33 cellular contexts compared by ENCODE assay signal in the genomic region with DNA sequence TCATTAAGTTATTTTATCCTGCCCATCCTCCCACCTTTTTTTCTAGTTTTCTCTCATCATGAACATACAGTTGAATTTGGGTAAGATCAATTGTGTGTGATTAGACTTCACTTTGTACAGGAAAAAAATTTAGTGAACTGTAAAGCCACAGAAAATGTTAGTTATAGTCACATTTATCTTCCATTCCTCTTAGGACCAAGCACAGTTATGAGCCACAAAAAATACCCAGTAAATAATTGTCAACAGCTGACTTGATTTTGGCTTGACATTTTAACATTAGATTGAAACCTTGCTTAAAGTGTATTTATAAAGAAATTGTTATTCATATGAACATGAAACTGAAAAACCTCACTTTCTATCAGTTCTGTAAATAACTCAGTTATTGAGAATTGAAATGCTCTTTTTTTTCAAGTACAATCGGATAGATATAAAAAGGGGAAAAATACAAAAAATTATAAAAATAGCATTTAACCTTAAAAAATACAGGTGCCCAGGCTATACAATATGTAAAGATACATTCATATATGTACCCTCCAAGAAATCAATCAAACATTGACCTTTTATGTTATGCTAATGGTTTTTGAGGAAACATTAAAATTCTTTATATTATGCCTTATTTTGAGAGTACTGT.
"Had no signal": no experiment of that assay in that cellular context is flagged by ENCODE, and none has a peak within 500 bp of the region (broad histone marks: within the 10 kb centered on the region; RNA-seq: fewer than 3 reads in every experiment).

No MANE protein-coding gene starts in this region.

- ATAC-seq: activated CD8-positive, alpha-beta memory T cell treated with anti-CD3 and anti-CD28 coated beads, Interleukin-2, amount 10 ng/mL, durations not matched to agents 7 days and 5 days; activated naive CD4-positive, alpha-beta T cell treated with anti-CD3 and anti-CD28 coated beads, Interleukin-2, amount 50 U/mL, for 72 hours; activated T-cell treated with anti-CD3 and anti-CD28 coated beads, Interleukin-2, amount 50 U/mL, for 72 hours; esophagus mucosa; WTC11 had no signal

- H3K36me3 Mint-ChIP-seq: activated CD8-positive, alpha-beta memory T cell treated with anti-CD3 and anti-CD28 coated beads, Interleukin-2, amount 10 ng/mL, durations not matched to agents 7 days and 5 days; activated naive CD4-positive, alpha-beta T cell treated with anti-CD3 and anti-CD28 coated beads, Interleukin-2, amount 10 ng/mL, durations not matched to agents 7 days and 5 days; activated naive CD8-positive, alpha-beta T cell treated with anti-CD3 and anti-CD28 coated beads, Interleukin-2, amount 10 ng/mL, durations not matched to agents 7 days and 5 days had no signal

- H3K27me3 Mint-ChIP-seq: activated CD4-positive, alpha-beta memory T cell treated with anti-CD3 and anti-CD28 coated beads, Interleukin-2, amount 10 ng/mL, durations not matched to agents 7 days and 5 days; activated CD4-positive, alpha-beta T cell treated with anti-CD3 and anti-CD28 coated beads, Interleukin-2, amount 10 ng/mL, durations not matched to agents 7 days and 5 days; activated CD8-positive, alpha-beta memory T cell treated with anti-CD3 and anti-CD28 coated beads, Interleukin-2, amount 10 ng/mL, durations not matched to agents 7 days and 5 days; activated naive CD4-positive, alpha-beta T cell treated with anti-CD3 and anti-CD28 coated beads, Interleukin-2, amount 10 ng/mL, durations not matched to agents 7 days and 5 days; activated naive CD8-positive, alpha-beta T cell treated with anti-CD3 and anti-CD28 coated beads, Interleukin-2, amount 10 ng/mL, durations not matched to agents 7 days and 5 days; activated T-cell treated with anti-CD3 and anti-CD28 coated beads, Interleukin-2, amount 50 U/mL, for 24 hours; brain; dendritic cell treated with granulocyte-macrophage colony-stimulating factor and Interleukin-4, amounts not matched to agents 40 ng/mL and 50 ng/mL, for 4 days had no signal

- H3K4me3 Mint-ChIP-seq: activated CD4-positive, alpha-beta memory T cell treated with anti-CD3 and anti-CD28 coated beads, Interleukin-2, amount 10 ng/mL, durations not matched to agents 7 days and 5 days; activated CD4-positive, alpha-beta T cell treated with anti-CD3 and anti-CD28 coated beads, Interleukin-2, amount 10 ng/mL, durations not matched to agents 7 days and 5 days; activated CD8-positive, alpha-beta memory T cell treated with anti-CD3 and anti-CD28 coated beads, Interleukin-2, amount 10 ng/mL, durations not matched to agents 7 days and 5 days; activated naive CD4-positive, alpha-beta T cell treated with anti-CD3 and anti-CD28 coated beads, Interleukin-2, amount 10 ng/mL, durations not matched to agents 7 days and 5 days; activated naive CD8-positive, alpha-beta T cell treated with anti-CD3 and anti-CD28 coated beads, Interleukin-2, amount 10 ng/mL, durations not matched to agents 7 days and 5 days; activated T-cell treated with anti-CD3 and anti-CD28 coated beads, Interleukin-2, amount 50 U/mL, for 24 hours; activated T-cell treated with anti-CD3 and anti-CD28 coated beads, Interleukin-2, amount 50 U/mL, for 72 hours; brain; dendritic cell treated with granulocyte-macrophage colony-stimulating factor and Interleukin-4, amounts not matched to agents 40 ng/mL and 50 ng/mL, for 4 days; endodermal cell; WTC11 had no signal

- H3K36me3 ChIP-seq: ascending aorta, breast epithelium, cardiac muscle cell had no signal

- DNase-seq: activated CD4-positive, alpha-beta memory T cell treated with anti-CD3 and anti-CD28 coated beads, Interleukin-2, amount 10 ng/mL, durations not matched to agents 7 days and 5 days; activated CD4-positive, alpha-beta T cell treated with anti-CD3 and anti-CD28 coated beads for 1 hour; activated CD4-positive, alpha-beta T cell treated with anti-CD3 and anti-CD28 coated beads for 4 hours; activated CD4-positive, alpha-beta T cell treated with anti-CD3 and anti-CD28 coated beads, Interleukin-2, amount 10 ng/mL, durations not matched to agents 7 days and 5 days; activated CD4-positive, alpha-beta T cell treated with anti-CD3 and anti-CD28 coated beads, Interleukin-2, amount 50 U/mL, for 4 hours; activated CD8-positive, alpha-beta memory T cell treated with anti-CD3 and anti-CD28 coated beads, Interleukin-2, amount 10 ng/mL, durations not matched to agents 7 days and 5 days; activated CD8-positive, alpha-beta memory T cell treated with anti-CD3 and anti-CD28 coated beads, Interleukin-2, amount 50 U/mL, for 4 hours; activated gamma-delta T cell; activated naive CD4-positive, alpha-beta T cell; activated naive CD4-positive, alpha-beta T cell treated with anti-CD3 and anti-CD28 coated beads, Interleukin-2, amount 10 ng/mL, durations not matched to agents 7 days and 5 days; activated naive CD8-positive, alpha-beta T cell treated with anti-CD3 and anti-CD28 coated beads, Interleukin-2, amount 10 ng/mL, durations not matched to agents 7 days and 5 days; activated T-cell treated with anti-CD3 and anti-CD28 coated beads for 4 hours; activated T-cell treated with anti-CD3 and anti-CD28 coated beads, Interleukin-2, amount 50 U/mL, for 24 hours; activated T-cell treated with anti-CD3 and anti-CD28 coated beads, Interleukin-2, amount 50 U/mL, for 72 hours; central memory CD4-positive, alpha-beta T cell; cerebellar nuclear complex; dorsolateral prefrontal cortex; effector memory CD4-positive, alpha-beta T cell; endodermal cell; foreskin fibroblast; head of caudate nucleus; T-helper 2 cell had no signal

- H3K27me3 ChIP-seq: ascending aorta, breast epithelium, cardiac muscle cell, dorsolateral prefrontal cortex had no signal

- H3K4me1 Mint-ChIP-seq: activated CD4-positive, alpha-beta memory T cell treated with anti-CD3 and anti-CD28 coated beads, Interleukin-2, amount 10 ng/mL, durations not matched to agents 7 days and 5 days; activated CD4-positive, alpha-beta T cell treated with anti-CD3 and anti-CD28 coated beads, Interleukin-2, amount 10 ng/mL, durations not matched to agents 7 days and 5 days; activated CD8-positive, alpha-beta memory T cell treated with anti-CD3 and anti-CD28 coated beads, Interleukin-2, amount 10 ng/mL, durations not matched to agents 7 days and 5 days; activated naive CD4-positive, alpha-beta T cell treated with anti-CD3 and anti-CD28 coated beads, Interleukin-2, amount 10 ng/mL, durations not matched to agents 7 days and 5 days; activated naive CD8-positive, alpha-beta T cell treated with anti-CD3 and anti-CD28 coated beads, Interleukin-2, amount 10 ng/mL, durations not matched to agents 7 days and 5 days had no signal

- H3K27ac ChIP-seq: ascending aorta, breast epithelium, cardiac muscle cell, coronary artery, dorsolateral prefrontal cortex, VCaP had no signal

- H3K27ac Mint-ChIP-seq: activated CD4-positive, alpha-beta memory T cell treated with anti-CD3 and anti-CD28 coated beads, Interleukin-2, amount 10 ng/mL, durations not matched to agents 7 days and 5 days; activated CD4-positive, alpha-beta T cell treated with anti-CD3 and anti-CD28 coated beads, Interleukin-2, amount 10 ng/mL, durations not matched to agents 7 days and 5 days; activated CD8-positive, alpha-beta memory T cell treated with anti-CD3 and anti-CD28 coated beads, Interleukin-2, amount 10 ng/mL, durations not matched to agents 7 days and 5 days; activated naive CD4-positive, alpha-beta T cell treated with anti-CD3 and anti-CD28 coated beads, Interleukin-2, amount 10 ng/mL, durations not matched to agents 7 days and 5 days; activated naive CD4-positive, alpha-beta T cell treated with anti-CD3 and anti-CD28 coated beads, Interleukin-2, amount 50 U/mL, for 72 hours; activated naive CD8-positive, alpha-beta T cell treated with anti-CD3 and anti-CD28 coated beads, Interleukin-2, amount 10 ng/mL, durations not matched to agents 7 days and 5 days; activated T-cell treated with anti-CD3 and anti-CD28 coated beads, Interleukin-2, amount 50 U/mL, for 24 hours; activated T-cell treated with anti-CD3 and anti-CD28 coated beads, Interleukin-2, amount 50 U/mL, for 72 hours; brain; dendritic cell treated with granulocyte-macrophage colony-stimulating factor and Interleukin-4, amounts not matched to agents 40 ng/mL and 50 ng/mL, for 4 days; endodermal cell; WTC11 had no signal

- H3K9me3 Mint-ChIP-seq: activated CD4-positive, alpha-beta memory T cell treated with anti-CD3 and anti-CD28 coated beads, Interleukin-2, amount 10 ng/mL, durations not matched to agents 7 days and 5 days; dendritic cell treated with granulocyte-macrophage colony-stimulating factor and Interleukin-4, amounts not matched to agents 40 ng/mL and 50 ng/mL, for 4 days; endodermal cell had no signal

- H3K4me3 ChIP-seq: ascending aorta, breast epithelium, cardiac muscle cell, coronary artery, dorsolateral prefrontal cortex had no signal

- H3K9me3 ChIP-seq: ascending aorta, breast epithelium had no signal

- FAIRE-seq: frontal cortex had no signal

- H3K4me1 ChIP-seq: ascending aorta, breast epithelium had no signal
